In the genomic region with DNA sequence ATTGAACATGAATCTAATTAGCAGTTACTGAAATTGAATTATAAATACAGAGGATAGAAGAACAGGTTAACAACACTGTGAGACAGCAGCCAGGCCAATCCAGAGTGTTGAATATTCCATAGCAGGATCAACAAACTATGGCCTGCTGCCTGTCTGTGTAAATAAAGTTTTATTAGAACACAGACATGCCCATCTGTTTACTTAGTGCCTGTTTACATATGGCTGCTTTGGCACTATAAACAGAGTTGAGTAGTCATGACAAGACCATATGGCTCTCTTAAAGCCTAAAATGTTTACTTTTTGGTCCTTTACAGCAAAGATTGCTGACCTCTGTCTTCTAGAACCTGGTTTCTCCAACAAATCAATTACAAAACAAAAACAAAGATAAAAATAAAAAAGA, we compare ENCODE assay signal across 21 cellular contexts.
DNase-seq lines count a peak whose midpoint lies in the region; ATAC-seq, FAIRE-seq and TF ChIP-seq lines count a peak whose summit lies in the region.
"Had no signal": no experiment of that assay in that cellular context is flagged by ENCODE, and none has a peak within 500 bp of the region (broad histone marks: within the 10 kb centered on the region; RNA-seq: fewer than 3 reads in every experiment).

No MANE protein-coding gene starts in this region.

- no peak for TF ChIP-seq RAD21 in K562 (CRISPR knock-in tag; conservative IDR thresholded peaks at IDR 0.05 in 1 of 2, IDR thresholded peaks at IDR 0.05 in 1 of 2)

- no peak for TF ChIP-seq EP300 in K562 (IDR thresholded peaks at IDR 0.05; ENCODE audit: low read length)

- peaks cover 4% of the 10 kb centered on the region for H4K20me1 ChIP-seq in K562 (replicated peaks; ENCODE audit: control insufficient read depth, insufficient read depth, low read length)

- CTCF ChIA-PET in K562 (lab: Yijun Ruan, JAX; ENCODE audit: low intra/inter-chr PET ratio): no interaction called here

- no peaks in the 10 kb centered on the region for H3K4me1 ChIP-seq in K562 (replicated peaks in 1 of 2; ENCODE audit: control insufficient read depth in 2 of 2, insufficient read depth in 2 of 2, low read length in 2 of 2)
- H3K4me1 ChIP-seq: breast epithelium had no signal

- no peak overlapping the region for H2AFZ ChIP-seq in K562 (ENCODE audit: low read depth, low read length)

- POLR2A ChIA-PET in K562 (lab: Yijun Ruan, JAX): no interaction called here

- intact Hi-C loops in K562 (cut with micrococcal nuclease): loop anchor here (5.0 to 10.0 kb wide), 3 partner anchors 118 to 750 kb away; no protein-coding TSS in a partner anchor

- H3K9ac ChIP-seq in K562 (ENCODE audit: insufficient read depth in 1 of 2, low read depth in 2 of 2, low read length in 2 of 2): no peak overlapping the region

- DNase-seq in DMS53 (lab: John Stamatoyannopoulos, UW) (peak; percentile 88), NCI-H1694 treated with DMSO at 0.1 percent for 48 hours (lab: John Stamatoyannopoulos, UW) (peak; percentile 86), NCI-H69 (lab: John Stamatoyannopoulos, UW) (peak; percentile 91), K562 (ENCODE audit: extremely low read depth in 1 of 4, low spot score in 3 of 4) (no peak), GM10266 (ENCODE audit: extremely low spot score) (no peak), AG20443 (ENCODE audit: low spot score) (no peak), KG1 (lab: John Stamatoyannopoulos, UW) (no peak)
- DNase-seq: activated naive CD4-positive, alpha-beta T cell treated with anti-CD3 and anti-CD28 coated beads, Interleukin-2, amount 10 ng/mL, durations not matched to agents 7 days and 5 days; activated T-cell treated with anti-CD3 and anti-CD28 coated beads, Interleukin-2, amount 50 U/mL, for 4 hours; amygdala; DMS79; effector CD4-positive, alpha-beta T cell; head of caudate nucleus; NCI-H1048; stimulated activated naive CD8-positive, alpha-beta T cell treated with anti-CD3 and anti-CD28 coated beads, Interleukin-15, Interleukin-2, amounts not matched to agents 100 U/mL and 50 U/mL, for 24 hours had no signal

- no peak overlapping the region for H3K4me2 ChIP-seq in K562 (ENCODE audit: insufficient read depth, low read length)

- in situ Hi-C loops in K562 (cut with MboI): no loop called here

- no peaks in the 10 kb centered on the region for H3K79me2 ChIP-seq in K562 (ENCODE audit: control insufficient read depth, insufficient read depth, low read length)

- no TSS peak for BruUV-seq in K562 (replicated peaks; lab: Mats Ljungman, UMichigan)

- no peak overlapping the region for H3K27ac ChIP-seq in K562 (ENCODE audit: extremely low read depth, low read depth, low read length)
- H3K27ac ChIP-seq: breast epithelium, epithelial cell of prostate, sigmoid colon, tibial nerve had no signal

- H3K9me3 ChIP-seq in K562 (replicated peaks; ENCODE audit: control insufficient read depth, insufficient read depth, low read depth, low read length): no peaks in the 10 kb centered on the region
- H3K9me3 ChIP-seq: breast epithelium, sigmoid colon, tibial nerve had no signal

- no peak for TF ChIP-seq POLR2A in K562 (conservative IDR thresholded peaks at IDR 0.05)

- no peaks in the 10 kb centered on the region for H3K36me3 ChIP-seq in K562 (ENCODE audit: control insufficient read depth, insufficient read depth, low read length)
- H3K36me3 ChIP-seq: breast epithelium, sigmoid colon had no signal

- TF ChIP-seq CTCF in K562 (IDR thresholded peaks at IDR 0.05 in 2 of 3, conservative IDR thresholded peaks at IDR 0.05 in 1 of 3; ENCODE audit: insufficient read depth in 2 of 3, low read depth in 1 of 3, low read length in 3 of 3): no peak
- no peak for TF ChIP-seq CTCF in GM10266 (IDR thresholded peaks at IDR 0.05; ENCODE audit: control insufficient read depth, insufficient read depth, low read depth, missing control alignments)

- peaks cover 20 to 45% of the 10 kb centered on the region in 2 experiments; a peak in 4 of 5 replicates for H3K27me3 ChIP-seq in K562 (ENCODE audit: control insufficient read depth in 2 of 2, insufficient read depth in 2 of 2, low read length in 2 of 2)
- H3K27me3 ChIP-seq: tibial nerve had no signal

- no peaks in the 10 kb centered on the region for H3K9me1 ChIP-seq in K562 (ENCODE audit: control insufficient read depth, insufficient read depth, low read length)

- no peak for ATAC-seq in K562
- no peak for ATAC-seq in HG02981 (IDR thresholded peaks at IDR 0.05; ENCODE audit: unreplicated experiment)
- ATAC-seq: activated T-cell treated with anti-CD3 and anti-CD28 coated beads, Interleukin-2, amount 50 U/mL, for 4 hours; stimulated activated naive CD8-positive, alpha-beta T cell treated with anti-CD3 and anti-CD28 coated beads, Interleukin-15, Interleukin-2, amounts not matched to agents 100 U/mL and 50 U/mL, for 24 hours had no signal

- no peak overlapping the region for H3K4me3 ChIP-seq in K562
- H3K4me3 ChIP-seq: breast epithelium, sigmoid colon, tibial nerve had no signal

- FAIRE-seq in K562 (lab: Jason Lieb, UNC): no peak
- FAIRE-seq: H1 had no signal

TF ChIP-seq in K562, 482 proteins besides CTCF, POLR2A, EP300 and RAD21 (continues in another document):
- TF ChIP-seq, protein P1, sequence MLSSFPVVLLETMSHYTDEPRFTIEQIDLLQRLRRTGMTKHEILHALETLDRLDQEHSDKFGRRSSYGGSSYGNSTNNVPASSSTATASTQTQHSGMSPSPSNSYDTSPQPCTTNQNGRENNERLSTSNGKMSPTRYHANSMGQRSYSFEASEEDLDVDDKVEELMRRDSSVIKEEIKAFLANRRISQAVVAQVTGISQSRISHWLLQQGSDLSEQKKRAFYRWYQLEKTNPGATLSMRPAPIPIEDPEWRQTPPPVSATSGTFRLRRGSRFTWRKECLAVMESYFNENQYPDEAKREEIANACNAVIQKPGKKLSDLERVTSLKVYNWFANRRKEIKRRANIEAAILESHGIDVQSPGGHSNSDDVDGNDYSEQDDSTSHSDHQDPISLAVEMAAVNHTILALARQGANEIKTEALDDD (IDR thresholded peaks at IDR 0.05): no peak
- TF ChIP-seq, protein P2, sequence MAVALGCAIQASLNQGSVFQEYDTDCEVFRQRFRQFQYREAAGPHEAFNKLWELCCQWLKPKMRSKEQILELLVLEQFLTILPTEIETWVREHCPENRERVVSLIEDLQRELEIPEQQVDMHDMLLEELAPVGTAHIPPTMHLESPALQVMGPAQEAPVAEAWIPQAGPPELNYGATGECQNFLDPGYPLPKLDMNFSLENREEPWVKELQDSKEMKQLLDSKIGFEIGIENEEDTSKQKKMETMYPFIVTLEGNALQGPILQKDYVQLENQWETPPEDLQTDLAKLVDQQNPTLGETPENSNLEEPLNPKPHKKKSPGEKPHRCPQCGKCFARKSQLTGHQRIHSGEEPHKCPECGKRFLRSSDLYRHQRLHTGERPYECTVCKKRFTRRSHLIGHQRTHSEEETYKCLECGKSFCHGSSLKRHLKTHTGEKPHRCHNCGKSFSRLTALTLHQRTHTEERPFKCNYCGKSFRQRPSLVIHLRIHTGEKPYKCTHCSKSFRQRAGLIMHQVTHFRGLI (CRISPR knock-in tag; IDR thresholded peaks at IDR 0.05): no peak
- TF ChIP-seq FOXP1 (CRISPR knock-in tag; IDR thresholded peaks at IDR 0.05): no peak
- TF ChIP-seq JUN (IDR thresholded peaks at IDR 0.05; ENCODE audit: borderline replicate concordance, low read depth, low read length): no peak
- no peak for TF ChIP-seq JUN (CRISPR knock-in tag; IDR thresholded peaks at IDR 0.05; ENCODE audit: borderline replicate concordance)
- no peak for TF ChIP-seq POLR2H (tag; IDR thresholded peaks at IDR 0.05; ENCODE audit: low read depth)
- no peak for TF ChIP-seq L3MBTL2 (IDR thresholded peaks at IDR 0.05)

Comparison
In these comparisons a context has a peak if more than half of its experiments do, and no peak if none do; other contexts are left out.
1. DNase-seq: peak in DMS53 (single experiment), NCI-H1694 treated with DMSO at 0.1 percent for 48 hours (single experiment) and NCI-H69 (single experiment); none in K562 (0 of 4), GM10266 (single experiment), AG20443 (single experiment) and KG1 (single experiment).